7 cellular contexts compared by ENCODE assay signal in the genomic region with DNA sequence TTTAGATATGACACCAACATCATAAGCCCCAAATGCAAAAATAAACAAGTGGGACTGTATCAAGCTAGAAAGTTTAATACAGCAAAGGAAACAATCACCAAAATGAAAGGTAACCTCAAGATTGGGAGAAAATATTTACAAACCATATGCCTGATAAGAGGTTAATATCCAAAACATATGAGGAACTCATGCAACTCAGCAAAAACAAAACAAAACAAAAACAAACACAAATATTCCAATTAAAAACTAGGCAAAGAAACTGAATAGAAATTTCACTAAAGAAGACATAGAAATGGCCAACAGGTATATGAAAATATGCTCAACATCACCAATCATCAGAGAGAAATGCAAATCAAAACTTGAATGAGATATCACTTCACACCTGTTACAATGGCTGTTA.
"Had no signal": no experiment of that assay in that cellular context is flagged by ENCODE, and none has a peak within 500 bp of the region (broad histone marks: within the 10 kb centered on the region; RNA-seq: fewer than 3 reads in every experiment).

No MANE protein-coding gene starts in this region.

- H3K36me3 Mint-ChIP-seq: IgD-negative memory B cell had no signal

- H3K27ac ChIP-seq: HL-60 had no signal

- DNase-seq: IMR-90, KBM-7, KG1 had no signal

- FAIRE-seq: HepG2, HTR-8/SVneo had no signal

- H3K4me1 Mint-ChIP-seq: IgD-negative memory B cell had no signal

- ATAC-seq: HepG2 had no signal

- H3K4me3 Mint-ChIP-seq: IgD-negative memory B cell had no signal

- H3K27ac Mint-ChIP-seq: IgD-negative memory B cell had no signal
